ENCODE assay signal across 1 cellular context in genomic region chr17:63882626-63883126, GRCh38.
TF ChIP-seq lines count a peak whose summit lies in the region.

No MANE protein-coding gene starts in this region.

TF ChIP-seq in K562, 482 proteins besides CTCF, POLR2A, EP300 and RAD21:
- TF ChIP-seq RBM25 (IDR thresholded peaks at IDR 0.05; ENCODE audit: low read depth, low read length, severe bottlenecking) (peak; percentile 89), BCOR (IDR thresholded peaks at IDR 0.05) (peak; percentile 73), KDM1A (IDR thresholded peaks at IDR 0.05) (peak in 1 of 2 experiments; percentile 45; a peak in 1 of 4 replicates)
